Comparison of ENCODE assay signal across 9 cellular contexts in genomic region chr18:23534276-23534675, GRCh38.
"Had no signal": no experiment of that assay in that cellular context is flagged by ENCODE, and none has a peak within 500 bp of the region (broad histone marks: within the 10 kb centered on the region; RNA-seq: fewer than 3 reads in every experiment).

No MANE protein-coding gene starts in this region.

- H3K27ac ChIP-seq: GM23248 had no signal

- H3K4me1 ChIP-seq: HAP-1 had no signal

- ATAC-seq: GM23338, HCT116 had no signal

- H3K4me3 ChIP-seq: GM23248, GM23338, HAP-1 had no signal

- H3K27ac Mint-ChIP-seq: GM23338, H9, HFFc6 had no signal

- H3K4me1 Mint-ChIP-seq: GM23338, H9 had no signal

- H3K4me3 Mint-ChIP-seq: GM23338, H9, HFFc6 had no signal

- DNase-seq: GM23248, GOT3, H7, H9, HCEC 1CT, HFFc6 had no signal

- H3K9me3 ChIP-seq: HAP-1 had no signal

- H3K9me3 Mint-ChIP-seq: GM23338, H9, HFFc6 had no signal
